In the genomic region with DNA sequence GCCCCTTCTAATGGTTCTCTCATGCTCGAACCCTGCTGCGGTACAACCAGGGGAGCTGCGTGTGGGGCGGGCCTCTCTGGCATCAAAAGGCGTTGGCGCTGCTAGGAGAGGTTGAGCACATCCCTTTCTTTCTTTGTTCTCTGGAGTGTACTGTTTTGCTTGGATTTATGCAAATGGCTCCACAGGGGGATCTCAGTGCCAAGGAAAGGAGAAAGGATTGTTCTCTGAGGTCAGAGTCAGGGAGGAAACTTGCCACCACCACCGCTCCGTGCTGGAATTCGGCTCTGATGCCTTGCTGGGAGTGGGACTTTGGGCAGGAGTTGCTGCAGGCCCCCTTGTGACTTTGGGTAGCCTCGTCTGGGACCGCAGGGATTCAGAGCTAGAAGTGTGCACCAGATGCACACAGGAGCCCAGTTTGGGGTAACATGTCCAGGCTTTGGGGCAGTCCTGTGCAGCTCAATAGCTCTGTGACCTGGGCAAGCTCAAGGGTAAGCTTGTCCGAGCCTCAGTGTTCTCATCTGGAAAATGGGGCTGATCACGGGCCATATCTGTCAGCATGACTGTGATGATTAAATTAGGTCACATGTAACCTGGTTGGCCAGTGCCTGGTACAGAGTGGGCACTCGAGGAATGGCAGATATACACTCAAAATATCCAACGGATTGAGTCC, we compare ENCODE assay signal across 11 cellular contexts.
"Had no signal": no experiment of that assay in that cellular context is flagged by ENCODE, and none has a peak within 500 bp of the region (broad histone marks: within the 10 kb centered on the region; RNA-seq: fewer than 3 reads in every experiment).

No MANE protein-coding gene starts in this region.

- DNase-seq: activated CD4-positive, alpha-beta T cell treated with anti-CD3 and anti-CD28 coated beads, Interleukin-2, amount 50 U/mL, for 48 hours; activated effector memory CD4-positive, alpha-beta T cell treated with anti-CD3 and anti-CD28 coated beads, Interleukin-2, amount 50 U/mL, for 16 hours; activated T-cell treated with anti-CD3 and anti-CD28 coated beads, Interleukin-2, amount 50 U/mL, for 4 hours; naive B cell had no signal

- H3K4me1 Mint-ChIP-seq: activated naive CD4-positive, alpha-beta T cell treated with anti-CD3 and anti-CD28 coated beads, Interleukin-2, amount 50 U/mL, for 24 hours; naive B cell; stimulated activated effector memory CD8-positive, alpha-beta T cell treated with anti-CD3 and anti-CD28 coated beads, Interleukin-12 subunit alpha, Interleukin-12 subunit beta, amount 100 ng/mL, for 72 hours had no signal

- H3K9me3 ChIP-seq: esophagus muscularis mucosa had no signal

- H3K79me2 ChIP-seq: hepatocyte, parathyroid adenoma had no signal

- H3K4me1 ChIP-seq: esophagus muscularis mucosa, parathyroid adenoma had no signal

- H3K4me2 ChIP-seq: hepatocyte had no signal

- H3K27ac ChIP-seq: esophagus muscularis mucosa, hepatocyte, parathyroid adenoma, VCaP had no signal

- H3K4me3 Mint-ChIP-seq: activated naive CD4-positive, alpha-beta T cell treated with anti-CD3 and anti-CD28 coated beads, Interleukin-2, amount 50 U/mL, for 24 hours; activated T-cell treated with anti-CD3 and anti-CD28 coated beads, Interleukin-2, amount 50 U/mL, for 4 hours; naive B cell; stimulated activated effector memory CD8-positive, alpha-beta T cell treated with anti-CD3 and anti-CD28 coated beads, Interleukin-12 subunit alpha, Interleukin-12 subunit beta, amount 100 ng/mL, for 72 hours had no signal

- H3K36me3 Mint-ChIP-seq: activated naive CD4-positive, alpha-beta T cell treated with anti-CD3 and anti-CD28 coated beads, Interleukin-2, amount 50 U/mL, for 24 hours; naive B cell had no signal

- H3K9me3 Mint-ChIP-seq: activated T-cell treated with anti-CD3 and anti-CD28 coated beads, Interleukin-2, amount 50 U/mL, for 4 hours had no signal

- ATAC-seq: activated T-cell treated with anti-CD3 and anti-CD28 coated beads, Interleukin-2, amount 50 U/mL, for 4 hours; left lobe of liver; stimulated activated effector memory CD8-positive, alpha-beta T cell treated with anti-CD3 and anti-CD28 coated beads, Interleukin-12 subunit alpha, Interleukin-12 subunit beta, amount 100 ng/mL, for 72 hours had no signal

- H2AFZ ChIP-seq: hepatocyte, parathyroid adenoma had no signal

- H3K36me3 ChIP-seq: esophagus muscularis mucosa had no signal

- H3K27ac Mint-ChIP-seq: activated naive CD4-positive, alpha-beta T cell treated with anti-CD3 and anti-CD28 coated beads, Interleukin-2, amount 50 U/mL, for 24 hours; stimulated activated effector memory CD8-positive, alpha-beta T cell treated with anti-CD3 and anti-CD28 coated beads, Interleukin-12 subunit alpha, Interleukin-12 subunit beta, amount 100 ng/mL, for 72 hours had no signal

- H3K4me3 ChIP-seq: esophagus muscularis mucosa, hepatocyte had no signal

- H3K9ac ChIP-seq: parathyroid adenoma had no signal
